In the genomic region with DNA sequence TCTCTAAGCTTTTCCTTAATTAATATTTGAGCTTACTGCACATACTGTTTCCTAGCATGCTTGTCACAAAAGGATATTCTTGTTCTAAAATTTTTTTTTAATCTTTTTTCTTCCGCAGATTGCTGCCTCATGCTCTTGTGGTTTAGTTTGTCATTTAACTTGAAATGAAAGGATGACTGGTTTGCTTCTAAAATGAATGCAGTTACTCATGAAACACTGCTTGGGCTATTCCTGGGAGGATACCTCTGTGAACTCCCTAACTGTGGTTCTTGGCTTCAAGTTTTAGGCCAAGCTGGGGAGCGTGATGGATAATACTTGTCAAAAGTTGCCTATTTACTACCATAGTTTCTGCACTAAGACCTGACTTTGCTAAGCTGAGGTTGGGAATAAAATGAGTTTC, we compare ENCODE assay signal across 10 cellular contexts.
DNase-seq lines count a peak whose midpoint lies in the region; ATAC-seq and TF ChIP-seq lines count a peak whose summit lies in the region.
"Had no signal": no experiment of that assay in that cellular context is flagged by ENCODE, and none has a peak within 500 bp of the region (broad histone marks: within the 10 kb centered on the region; RNA-seq: fewer than 3 reads in every experiment).

No MANE protein-coding gene starts in this region.

- H4K20me1 ChIP-seq in SK-N-SH (ENCODE audit: insufficient read depth): no peaks in the 10 kb centered on the region

- peaks cover 25% of the 10 kb centered on the region for H3K79me2 ChIP-seq in SK-N-SH (ENCODE audit: insufficient read depth)

- H3K9me3 ChIP-seq in SK-N-SH: no peaks in the 10 kb centered on the region

- no peaks in the 10 kb centered on the region for H3K9me2 ChIP-seq in SK-N-SH

- WGBS in SK-N-SH (ENCODE audit: low lambda C conversion rate): 18% methylated on average over 2 of the region's 2 CpGs

- peaks cover 4 to 16% of the 10 kb centered on the region in 2 experiments for H3K36me3 ChIP-seq in SK-N-SH (replicated peaks in 1 of 2; ENCODE audit: control insufficient read depth in 1 of 2, insufficient read depth in 2 of 2, low read length in 1 of 2)

- POLR2A ChIA-PET in SK-N-SH (lab: Yijun Ruan, JAX): no interaction called here

- H3K4me3 ChIP-seq in SK-N-SH (ENCODE audit: low read depth in 2 of 2, low read length in 1 of 2): no peak overlapping the region

- H3K4me2 ChIP-seq in SK-N-SH: peak overlapping the region; percentile 22; the same call in 1 of the 2 replicates

- TF ChIP-seq CTCF in SK-N-SH (IDR thresholded peaks at IDR 0.05): no peak

- peak overlapping the region; percentile 44; the same call in 1 of the 2 replicates for H3K9ac ChIP-seq in SK-N-SH

- H2AFZ ChIP-seq in SK-N-SH (ENCODE audit: low read depth): no peak overlapping the region

- peak; percentile 74 for DNase-seq in AG08396 (ENCODE audit: low spot score)
- DNase-seq in SK-N-SH: no peak
- peak; percentile 75 for DNase-seq in kidney glomerular epithelial cell (lab: John Stamatoyannopoulos, UW)
- no peak for DNase-seq in NCI-H1694 (lab: John Stamatoyannopoulos, UW)
- no peak for DNase-seq in NCI-H1417 (lab: John Stamatoyannopoulos, UW)
- no peak for DNase-seq in SIG-M5 treated with dmso at 0.1 percent for 504 hours (lab: John Stamatoyannopoulos, UW; ENCODE audit: unreplicated experiment)
- DNase-seq: CD8-positive, alpha-beta T cell; NCI-H187 had no signal

- TF ChIP-seq EP300 in SK-N-SH (IDR thresholded peaks at IDR 0.05; ENCODE audit: borderline replicate concordance in 1 of 2, low read depth in 1 of 2, low read length in 1 of 2): no peak; a peak in 1 of 4 replicates

- ATAC-seq in GM21619 (IDR thresholded peaks at IDR 0.05; ENCODE audit: unreplicated experiment): peak; percentile 77
- no peak for ATAC-seq in HG02973 (IDR thresholded peaks at IDR 0.05; ENCODE audit: unreplicated experiment)
- ATAC-seq: CD8-positive, alpha-beta T cell had no signal

- no peaks in the 10 kb centered on the region for H3K27me3 ChIP-seq in SK-N-SH (ENCODE audit: insufficient read depth)

- CTCF ChIA-PET in SK-N-SH (lab: Yijun Ruan, JAX): interaction anchor here (1.0 kb wide), 1 partner anchor 34 kb away, joined by 3 read pairs; no protein-coding TSS in a partner anchor

- peaks cover 48% of the 10 kb centered on the region for H3F3A ChIP-seq in SK-N-SH (replicated peaks; ENCODE audit: insufficient read depth)

- no peak for TF ChIP-seq RAD21 in SK-N-SH (IDR thresholded peaks at IDR 0.05; ENCODE audit: low read length)

- H3K27ac ChIP-seq in SK-N-SH (ENCODE audit: low read depth in 2 of 2, low read length in 1 of 2): peak overlapping the region; percentile 18 to 95; a peak in 3 of 4 replicates

- peaks cover 0 to 34% of the 10 kb centered on the region in 2 experiments; a peak in 3 of 4 replicates for H3K4me1 ChIP-seq in SK-N-SH (ENCODE audit: control insufficient read depth in 1 of 2, insufficient read depth in 2 of 2, low read depth in 1 of 2, low read length in 1 of 2)

TF ChIP-seq in SK-N-SH, 30 proteins besides CTCF, POLR2A, EP300 and RAD21:
- TF ChIP-seq, protein P1, sequence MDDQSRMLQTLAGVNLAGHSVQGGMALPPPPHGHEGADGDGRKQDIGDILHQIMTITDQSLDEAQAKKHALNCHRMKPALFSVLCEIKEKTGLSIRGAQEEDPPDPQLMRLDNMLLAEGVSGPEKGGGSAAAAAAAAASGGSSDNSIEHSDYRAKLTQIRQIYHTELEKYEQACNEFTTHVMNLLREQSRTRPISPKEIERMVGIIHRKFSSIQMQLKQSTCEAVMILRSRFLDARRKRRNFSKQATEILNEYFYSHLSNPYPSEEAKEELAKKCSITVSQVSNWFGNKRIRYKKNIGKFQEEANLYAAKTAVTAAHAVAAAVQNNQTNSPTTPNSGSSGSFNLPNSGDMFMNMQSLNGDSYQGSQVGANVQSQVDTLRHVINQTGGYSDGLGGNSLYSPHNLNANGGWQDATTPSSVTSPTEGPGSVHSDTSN (IDR thresholded peaks at IDR 0.05): peak; percentile 89
- no peak for TF ChIP-seq YY1 (IDR thresholded peaks at IDR 0.05; ENCODE audit: low read depth)
- TF ChIP-seq TAF1 (IDR thresholded peaks at IDR 0.05; ENCODE audit: borderline replicate concordance, low read depth, low read length): no peak
- TF ChIP-seq MEF2A (IDR thresholded peaks at IDR 0.05; ENCODE audit: borderline replicate concordance, low read depth): peak; percentile 84
- peak; percentile 72 for TF ChIP-seq JUND (IDR thresholded peaks at IDR 0.05)
- TF ChIP-seq SIN3A (IDR thresholded peaks at IDR 0.05; ENCODE audit: borderline replicate concordance, low read depth, low read length): peak; percentile 50; the same call in 1 of the 2 replicates
- TF ChIP-seq TEAD4 (IDR thresholded peaks at IDR 0.05; ENCODE audit: borderline replicate concordance, insufficient read depth): peak; percentile 54; the same call in 1 of the 2 replicates
- peak; percentile 54 for TF ChIP-seq FOSL2 (IDR thresholded peaks at IDR 0.05; ENCODE audit: borderline replicate concordance, low read depth)
- peak; percentile 91 for TF ChIP-seq TCF12 (IDR thresholded peaks at IDR 0.05)
- peak; percentile 69 for TF ChIP-seq NFIC (IDR thresholded peaks at IDR 0.05; ENCODE audit: borderline replicate concordance)
- TF ChIP-seq, protein P2, sequence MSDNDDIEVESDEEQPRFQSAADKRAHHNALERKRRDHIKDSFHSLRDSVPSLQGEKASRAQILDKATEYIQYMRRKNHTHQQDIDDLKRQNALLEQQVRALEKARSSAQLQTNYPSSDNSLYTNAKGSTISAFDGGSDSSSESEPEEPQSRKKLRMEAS (IDR thresholded peaks at IDR 0.05; ENCODE audit: low read depth): peak; percentile 45; the same call in 1 of the 2 replicates
- TF ChIP-seq, protein P3, sequence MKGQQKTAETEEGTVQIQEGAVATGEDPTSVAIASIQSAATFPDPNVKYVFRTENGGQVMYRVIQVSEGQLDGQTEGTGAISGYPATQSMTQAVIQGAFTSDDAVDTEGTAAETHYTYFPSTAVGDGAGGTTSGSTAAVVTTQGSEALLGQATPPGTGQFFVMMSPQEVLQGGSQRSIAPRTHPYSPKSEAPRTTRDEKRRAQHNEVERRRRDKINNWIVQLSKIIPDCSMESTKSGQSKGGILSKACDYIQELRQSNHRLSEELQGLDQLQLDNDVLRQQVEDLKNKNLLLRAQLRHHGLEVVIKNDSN (IDR thresholded peaks at IDR 0.05; ENCODE audit: borderline replicate concordance, low read depth): no peak
- TF ChIP-seq RXRA (IDR thresholded peaks at IDR 0.05; ENCODE audit: borderline replicate concordance, low read depth): peak; percentile 42; the same call in 1 of the 2 replicates
- TF ChIP-seq, protein P4, sequence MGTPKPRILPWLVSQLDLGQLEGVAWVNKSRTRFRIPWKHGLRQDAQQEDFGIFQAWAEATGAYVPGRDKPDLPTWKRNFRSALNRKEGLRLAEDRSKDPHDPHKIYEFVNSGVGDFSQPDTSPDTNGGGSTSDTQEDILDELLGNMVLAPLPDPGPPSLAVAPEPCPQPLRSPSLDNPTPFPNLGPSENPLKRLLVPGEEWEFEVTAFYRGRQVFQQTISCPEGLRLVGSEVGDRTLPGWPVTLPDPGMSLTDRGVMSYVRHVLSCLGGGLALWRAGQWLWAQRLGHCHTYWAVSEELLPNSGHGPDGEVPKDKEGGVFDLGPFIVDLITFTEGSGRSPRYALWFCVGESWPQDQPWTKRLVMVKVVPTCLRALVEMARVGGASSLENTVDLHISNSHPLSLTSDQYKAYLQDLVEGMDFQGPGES (IDR thresholded peaks at IDR 0.05; ENCODE audit: low read depth, low read length): no peak

Comparison
In these comparisons a context has a peak if more than half of its experiments do, and no peak if none do; other contexts are left out.
1. DNase-seq: peak in AG08396 (single experiment) and kidney glomerular epithelial cell (single experiment); none in SK-N-SH (single experiment), NCI-H1694 (single experiment), NCI-H1417 (0 of 3) and SIG-M5 treated with dmso at 0.1 percent for 504 hours (single experiment).